2 cellular contexts compared by ENCODE assay signal in the genomic region with DNA sequence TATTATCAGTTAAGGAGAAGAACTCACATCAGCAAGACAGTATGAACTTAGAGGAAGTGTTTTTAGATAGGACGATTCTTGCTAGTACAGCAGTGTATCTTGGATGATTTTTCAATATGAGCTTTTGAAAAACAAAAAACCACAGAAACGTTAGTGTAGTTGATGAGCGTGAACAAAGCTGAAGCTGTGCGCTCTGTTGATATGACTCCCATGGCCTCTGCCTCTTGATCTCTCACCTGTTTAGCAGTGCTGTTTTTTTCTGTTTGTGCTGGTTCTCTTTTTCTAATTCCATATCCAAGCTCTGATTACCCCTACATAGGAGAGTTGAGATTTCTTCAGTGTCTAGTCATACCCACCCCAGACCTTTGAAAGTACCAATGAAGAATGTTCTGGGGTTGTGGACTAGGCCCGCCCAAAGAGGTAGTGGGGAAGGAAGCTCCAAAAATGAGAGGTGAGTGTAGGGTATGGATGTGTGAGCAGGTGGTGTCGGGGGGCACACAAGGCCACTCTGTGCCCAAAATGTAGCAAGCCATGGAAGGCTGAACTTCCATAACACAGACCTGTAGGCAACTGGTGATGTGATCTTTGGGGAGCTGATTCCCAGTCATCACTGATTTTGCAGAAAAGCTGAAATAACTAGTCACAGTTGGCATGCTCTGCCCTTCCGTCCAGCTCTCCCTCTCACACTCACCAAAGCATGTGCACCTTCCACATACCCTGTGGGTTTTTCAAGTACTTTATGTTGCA.
A peak's percentile ranks its signal among the peaks of the same experiment; 100 is the strongest.
TF ChIP-seq lines count a peak whose summit lies in the region.

No MANE protein-coding gene starts in this region.

TF ChIP-seq in GM12891, 5 proteins besides CTCF, POLR2A, EP300 and RAD21:
- TF ChIP-seq SPI1 (IDR thresholded peaks at IDR 0.05; ENCODE audit: low read depth, low read length) (0 out of 2 replicates have a peak, but pooled peaks have one; percentile 18), POU2F2 (IDR thresholded peaks at IDR 0.05; ENCODE audit: low read depth, low read length) (no peak), POLR2AphosphoS5 (IDR thresholded peaks at IDR 0.05; ENCODE audit: low read depth, low read length) (no peak), PAX5 (IDR thresholded peaks at IDR 0.05; ENCODE audit: insufficient read depth, low read length, severe bottlenecking) (no peak)

TF ChIP-seq in GM12878, 131 proteins besides CTCF, POLR2A, EP300 and RAD21:
- TF ChIP-seq HDAC2 (IDR thresholded peaks at IDR 0.05), result no peak
- peak; percentile 76 for TF ChIP-seq RUNX3 (IDR thresholded peaks at IDR 0.05; ENCODE audit: low read length)
